In the genomic region with DNA sequence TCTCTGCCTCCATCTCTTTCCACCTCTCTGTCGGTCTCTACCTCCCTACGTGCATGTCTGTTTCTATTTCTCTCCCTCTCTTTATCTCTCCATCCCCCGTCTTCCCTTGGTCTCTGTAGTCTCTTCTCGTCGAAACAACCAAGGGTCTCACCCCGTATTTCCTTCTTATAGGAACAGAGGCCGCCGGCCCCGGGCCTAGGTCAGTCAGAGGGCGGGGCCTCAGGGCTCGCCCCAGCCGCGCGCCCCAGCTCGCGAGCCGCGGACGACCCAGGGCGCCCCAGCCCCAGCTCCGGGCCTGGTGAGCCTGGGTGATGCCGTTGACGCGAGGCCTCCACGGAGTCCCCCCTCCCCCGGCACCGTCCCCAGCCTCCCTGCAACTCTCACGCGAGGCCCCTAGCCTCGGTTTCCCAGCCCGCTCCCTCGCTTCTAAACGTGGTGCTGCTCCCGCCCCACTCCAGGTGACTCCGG, we compare ENCODE assay signal across 8 cellular contexts. TPM values are rescaled to one million over a fixed set of nuclear protein-coding genes. Genes with fewer than 3 reads are reported as not detected.
DNase-seq lines count a peak whose midpoint lies in the region; TF ChIP-seq lines count a peak whose summit lies in the region.

No MANE protein-coding gene starts in this region.

- H3K4me1 ChIP-seq in H9 (ENCODE audit: insufficient read depth, low read length) (no peaks in the 10 kb centered on the region; the same call in 1 of the 2 replicates), OCI-LY3 (ENCODE audit: low read length) (peaks cover 10% of the 10 kb centered on the region), duodenal mucosa (ENCODE audit: control insufficient read depth in 1 of 2, insufficient read depth in 2 of 2, low read length in 2 of 2) (peaks cover 0 to 9% of the 10 kb centered on the region in 2 donors)

- peaks cover 23 to 29% (median 24%) of the 10 kb centered on the region in 3 experiments for H3K36me3 Mint-ChIP-seq in H9 (ENCODE audit: insufficient read depth in 1 of 3, low read depth in 3 of 3)

- H3K4me2 ChIP-seq in H9 (ENCODE audit: insufficient read depth, insufficient read length, low read length), result peak overlapping the region; percentile 70
- H3K4me2 ChIP-seq in OCI-LY3 (ENCODE audit: low read length), result peak overlapping the region; percentile 99

- H4K20me1 ChIP-seq in H9 (ENCODE audit: control insufficient read depth, insufficient read depth, insufficient read length) (no peaks in the 10 kb centered on the region), OCI-LY3 (ENCODE audit: insufficient read depth, low read length) (no peaks in the 10 kb centered on the region)

- no peak overlapping the region for H2BK12ac ChIP-seq in H9 (ENCODE audit: insufficient read length, low read depth, low read length)

- no peak overlapping the region for H4K91ac ChIP-seq in H9 (ENCODE audit: insufficient read length, low read depth, low read length)

- no peak overlapping the region for H2BK5ac ChIP-seq in H9 (ENCODE audit: insufficient read length, low read length)

- H3K23ac ChIP-seq in H9 (ENCODE audit: insufficient read length, low read depth, low read length), result no peak overlapping the region

- peaks cover 65 to 67% of the 10 kb centered on the region in 2 experiments for H3K9me3 Mint-ChIP-seq in H9

- H3K27ac Mint-ChIP-seq in H9, result peak overlapping the region in 2 of 3 experiments; percentile 5 to 66; a peak in 3 of 7 replicates

- no peak overlapping the region for H2BK120ac ChIP-seq in H9 (ENCODE audit: low read depth, low read length, poor library complexity, severe bottlenecking)

- no peak overlapping the region for H3K4ac ChIP-seq in H9 (ENCODE audit: low read depth, low read length)

- H3K14ac ChIP-seq in H9 (ENCODE audit: insufficient read depth, low read length), result no peak overlapping the region; the same call in 1 of the 2 replicates

- H3K27ac ChIP-seq in H9 (ENCODE audit: insufficient read length, low read depth, low read length), result no peak overlapping the region
- H3K27ac ChIP-seq in OCI-LY3 (ENCODE audit: low read length), result peak overlapping the region; percentile 61
- no peak overlapping the region for H3K27ac ChIP-seq in duodenal mucosa (ENCODE audit: low read depth, low read length)

- peak overlapping the region; percentile 65 to 79 for H3K4me3 Mint-ChIP-seq in H9

- H3K27me3 ChIP-seq in H9 (ENCODE audit: insufficient read depth, low read length), result no peaks in the 10 kb centered on the region
- H3K27me3 ChIP-seq in OCI-LY3 (ENCODE audit: low read depth, low read length), result no peaks in the 10 kb centered on the region
- H3K27me3 ChIP-seq in duodenal mucosa (ENCODE audit: control insufficient read depth in 1 of 2, insufficient read depth in 2 of 2, low read length in 2 of 2), result no peaks in the 10 kb centered on the region

- no peak overlapping the region for H2BK20ac ChIP-seq in H9 (ENCODE audit: low read depth, low read length, poor library complexity, severe bottlenecking)

- no peak overlapping the region for H3K56ac ChIP-seq in H9 (ENCODE audit: insufficient read length, low read depth, low read length)

- H3K79me2 ChIP-seq in H9 (ENCODE audit: insufficient read depth, low read length) (no peaks in the 10 kb centered on the region; the same call in 1 of the 2 replicates), OCI-LY3 (ENCODE audit: low read length) (peaks cover 12% of the 10 kb centered on the region)

- H3K36me3 ChIP-seq in OCI-LY3 (replicated peaks; ENCODE audit: low read depth, low read length) (peaks cover 4% of the 10 kb centered on the region), duodenal mucosa (ENCODE audit: control insufficient read depth in 1 of 2, insufficient read depth in 2 of 2, low read length in 2 of 2) (peaks cover 6 to 11% of the 10 kb centered on the region in 2 donors)

- no peak overlapping the region for H3K9ac ChIP-seq in H9 (ENCODE audit: extremely low read depth, insufficient read length, low read length)
- peak overlapping the region; percentile 93 for H3K9ac ChIP-seq in OCI-LY3 (ENCODE audit: low read length)
- peak overlapping the region in 1 of 2 donors; percentile 43 for H3K9ac ChIP-seq in duodenal mucosa (ENCODE audit: low read depth in 1 of 2, low read length in 2 of 2)

- peaks cover 3% of the 10 kb centered on the region for H3K79me1 ChIP-seq in H9 (ENCODE audit: insufficient read depth, low read depth, low read length, poor library complexity, severe bottlenecking)

- no peak overlapping the region for H4K8ac ChIP-seq in H9 (replicated peaks; ENCODE audit: insufficient read length, low read depth, low read length)

- DNase-seq in NCI-H1105 (lab: John Stamatoyannopoulos, UW) (peak; percentile 1), NCI-H1105 treated with DMSO at 0.1 percent for 48 hours (lab: John Stamatoyannopoulos, UW) (no peak), H9 (no peak), myocyte (ENCODE audit: low read depth) (peak; percentile 2), GM19238 (ENCODE audit: insufficient read length, low spot score) (no peak), NCI-H446 (lab: John Stamatoyannopoulos, UW) (no peak)

- peaks cover 10 to 11% of the 10 kb centered on the region in 2 experiments for H3K4me1 Mint-ChIP-seq in H9

- no peak overlapping the region for H2BK15ac ChIP-seq in H9 (ENCODE audit: low read depth, low read length)

- H2AFZ ChIP-seq in H9 (ENCODE audit: low read length) (no peak overlapping the region), OCI-LY3 (ENCODE audit: low read depth, low read length) (peak overlapping the region; percentile 91)

- peak overlapping the region; percentile 95 for H3K4me3 ChIP-seq in OCI-LY3 (ENCODE audit: low read length)
- H3K4me3 ChIP-seq in duodenal mucosa (ENCODE audit: low read depth in 1 of 2, low read length in 2 of 2), result peak overlapping the region; percentile 58 to 59

- peaks cover 10% of the 10 kb centered on the region for H3K27me3 Mint-ChIP-seq in H9 (ENCODE audit: low read depth)

- no peak overlapping the region for H2AK5ac ChIP-seq in H9 (ENCODE audit: insufficient read length, low read length)

- no peak overlapping the region for H4K5ac ChIP-seq in H9 (ENCODE audit: insufficient read length, low read depth, low read length)

- no peaks in the 10 kb centered on the region for H3K23me2 ChIP-seq in H9 (ENCODE audit: insufficient read length, low read depth, low read length, poor library complexity, severe bottlenecking)

- H3T11ph ChIP-seq in H9 (ENCODE audit: low read length), result no peak overlapping the region

- no peaks in the 10 kb centered on the region for H3K9me3 ChIP-seq in H9 (ENCODE audit: control insufficient read depth, low read depth, low read length)
- no peaks in the 10 kb centered on the region for H3K9me3 ChIP-seq in OCI-LY3 (ENCODE audit: insufficient read depth, low read length)
- H3K9me3 ChIP-seq in duodenal mucosa (ENCODE audit: control insufficient read depth in 1 of 2, low read length in 2 of 2), result no peaks in the 10 kb centered on the region

- H3K18ac ChIP-seq in H9 (ENCODE audit: insufficient read length, low read depth, low read length), result no peak overlapping the region

- TF ChIP-seq CTCF in H9 (conservative IDR thresholded peaks at IDR 0.05) (no peak), OCI-LY3 (IDR thresholded peaks at IDR 0.05; ENCODE audit: low read depth, low read length) (no peak)

- WGBS in H9 (ENCODE audit: extremely low coverage, insufficient read length, low lambda C conversion rate), result no CpG with 5 or more reads among the region's 35 CpGs

RNA-seq across cellular contexts. Expression of gene TIMM17B, which starts 6.6 kb away (rescaled TPM):
- 89.0 and 89.7 TPM in 2 replicates for total RNA-seq in H9 (2021)
- 52.4 and 64.3 TPM in 2 replicates for total RNA-seq in myocyte
- 70.4 TPM for polyA plus RNA-seq in myocyte (2012)

RNA-seq across cellular contexts. Expression of gene PQBP1, which starts 6.8 kb away (rescaled TPM):
- total RNA-seq in H9 (2021) (87.5 and 87.9 TPM in 2 replicates), myocyte (37.6 and 44.7 TPM in 2 replicates)
- 79.0 TPM for polyA plus RNA-seq in myocyte (2012)

RNA-seq across cellular contexts. Expression of gene SLC35A2, which starts 20.5 kb away (rescaled TPM):
- total RNA-seq in H9 (2021), result 29.1 and 32.9 TPM in 2 replicates
- total RNA-seq in myocyte, result 18.2 and 24.4 TPM in 2 replicates
- polyA plus RNA-seq in myocyte (2012), result 39.0 TPM

RNA-seq across cellular contexts. Expression of gene PIM2, which starts 27.9 kb away (rescaled TPM):
- total RNA-seq in H9 (2021) (154 and 163 TPM in 2 replicates), myocyte (4.6 and 6.2 TPM in 2 replicates)
- 5.3 TPM for polyA plus RNA-seq in myocyte (2012)

RNA-seq across cellular contexts. Expression of gene PCSK1N, which starts 55.6 kb away (rescaled TPM):
- 3.9 and 4.0 TPM in 2 replicates for total RNA-seq in H9 (2021)
- total RNA-seq in myocyte, result 1.8 and 5.4 TPM in 2 replicates
- polyA plus RNA-seq in myocyte (2012), result 14.2 TPM

Comparison
In these comparisons a context has a peak if more than half of its experiments do, and no peak if none do; other contexts are left out.
1. DNase-seq: peak in NCI-H1105 (single experiment) and myocyte (single experiment); none in NCI-H1105 treated with DMSO at 0.1 percent for 48 hours (single experiment), H9 (single experiment), GM19238 (single experiment) and NCI-H446 (0 of 2).